In genomic region chr7:92595281-92595680, GRCh38 we compare ENCODE assay signal across 21 cellular contexts. TPM values are rescaled to one million over a fixed set of nuclear protein-coding genes. Genes with fewer than 3 reads are reported as not detected.
DNase-seq lines count a peak whose midpoint lies in the region; ATAC-seq, FAIRE-seq and TF ChIP-seq lines count a peak whose summit lies in the region.
"Had no signal": no experiment of that assay in that cellular context is flagged by ENCODE, and none has a peak within 500 bp of the region (broad histone marks: within the 10 kb centered on the region; RNA-seq: fewer than 3 reads in every experiment).

No MANE protein-coding gene starts in this region.

- no peak overlapping the region for H3K27ac Mint-ChIP-seq in MCF 10A (ENCODE audit: low read depth, unreplicated experiment)
- no peak overlapping the region for H3K27ac Mint-ChIP-seq in activated T-helper 1 cell treated with anti-CD3 and anti-CD28 coated beads, Interleukin-12 subunit alpha, Interleukin-12 subunit beta, Interleukin-2, Interleukin-4 antibody, amounts not matched to agents 30 ng/mL and 10 ng/mL and 1 ng/mL, durations not matched to agents 14 hours and 24 hours and 36 hours
- H3K27ac Mint-ChIP-seq: dendritic cell treated with granulocyte-macrophage colony-stimulating factor and Interleukin-4, amounts not matched to agents 40 ng/mL and 50 ng/mL, for 4 days; T-helper 2 cell treated with Interferon-gamma antibody and Interleukin-4, amounts not matched to agents 5 μg/mL and 100 μg/mL, for 36 hours had no signal

- no peak overlapping the region for H3K9ac ChIP-seq in endothelial cell of umbilical vein (replicated peaks; ENCODE audit: extremely low read depth, insufficient read depth, low read length)

- no peaks in the 10 kb centered on the region for H3K79me2 ChIP-seq in endothelial cell of umbilical vein (ENCODE audit: control insufficient read depth, insufficient read depth, low read length)

- dilution Hi-C loops in endothelial cell of umbilical vein (cut with MboI; ENCODE audit: extremely low pct_ligation_motif_present, low sequenced_read_pairs): no loop called here

- no TSS peak for BruUV-seq in MCF 10A (replicated peaks; lab: Mats Ljungman, UMichigan)
- no TSS peak for BruUV-seq in endothelial cell of umbilical vein (replicated peaks; lab: Mats Ljungman, UMichigan)

- H3K4me1 Mint-ChIP-seq in MCF 10A (ENCODE audit: insufficient read depth, unreplicated experiment): no peaks in the 10 kb centered on the region
- H3K4me1 Mint-ChIP-seq in activated T-helper 1 cell treated with anti-CD3 and anti-CD28 coated beads, Interleukin-12 subunit alpha, Interleukin-12 subunit beta, Interleukin-2, Interleukin-4 antibody, amounts not matched to agents 30 ng/mL and 10 ng/mL and 1 ng/mL, durations not matched to agents 14 hours and 24 hours and 36 hours (ENCODE audit: low read depth): no peaks in the 10 kb centered on the region
- H3K4me1 Mint-ChIP-seq: neural crest cell had no signal

- no peak overlapping the region for H3K4me2 ChIP-seq in endothelial cell of umbilical vein (ENCODE audit: insufficient read depth, low read length)

- TF ChIP-seq POLR2A in breast epithelium (IDR thresholded peaks at IDR 0.05): no peak
- TF ChIP-seq POLR2A in endothelial cell of umbilical vein (IDR thresholded peaks at IDR 0.05; ENCODE audit: low read depth, low read length): no peak

- no peaks in the 10 kb centered on the region for H3K36me3 Mint-ChIP-seq in MCF 10A (ENCODE audit: insufficient read depth, unreplicated experiment)
- no peaks in the 10 kb centered on the region for H3K36me3 Mint-ChIP-seq in activated T-helper 1 cell treated with anti-CD3 and anti-CD28 coated beads, Interleukin-12 subunit alpha, Interleukin-12 subunit beta, Interleukin-2, Interleukin-4 antibody, amounts not matched to agents 30 ng/mL and 10 ng/mL and 1 ng/mL, durations not matched to agents 14 hours and 24 hours and 36 hours (ENCODE audit: low read depth)

- no peak overlapping the region for H3K4me3 ChIP-seq in breast epithelium
- no peak overlapping the region for H3K4me3 ChIP-seq in endothelial cell of umbilical vein (replicated peaks in 1 of 3; ENCODE audit: insufficient read depth in 1 of 3, low read depth in 1 of 3, low read length in 3 of 3)
- no peak overlapping the region for H3K4me3 ChIP-seq in small intestine (ENCODE audit: low read depth in 1 of 2, low read length in 2 of 2)
- H3K4me3 ChIP-seq: lung, right lobe of liver had no signal

- no peaks in the 10 kb centered on the region for H3K4me1 ChIP-seq in breast epithelium
- no peaks in the 10 kb centered on the region for H3K4me1 ChIP-seq in endothelial cell of umbilical vein (ENCODE audit: control insufficient read depth, extremely low read depth, insufficient read depth, low read length)
- H3K4me1 ChIP-seq in small intestine (ENCODE audit: control insufficient read depth in 2 of 2, insufficient read depth in 1 of 2, low read depth in 1 of 2, low read length in 1 of 2): no peaks in the 10 kb centered on the region

- H3K9me3 Mint-ChIP-seq in MCF 10A (ENCODE audit: unreplicated experiment): no peaks in the 10 kb centered on the region
- no peaks in the 10 kb centered on the region for H3K9me3 Mint-ChIP-seq in activated T-helper 1 cell treated with anti-CD3 and anti-CD28 coated beads, Interleukin-12 subunit alpha, Interleukin-12 subunit beta, Interleukin-2, Interleukin-4 antibody, amounts not matched to agents 30 ng/mL and 10 ng/mL and 1 ng/mL, durations not matched to agents 14 hours and 24 hours and 36 hours
- H3K9me3 Mint-ChIP-seq: dendritic cell treated with granulocyte-macrophage colony-stimulating factor and Interleukin-4, amounts not matched to agents 40 ng/mL and 50 ng/mL, for 4 days; neural crest cell; T-helper 2 cell treated with Interferon-gamma antibody and Interleukin-4, amounts not matched to agents 5 μg/mL and 100 μg/mL, for 36 hours had no signal

- CTCF ChIA-PET in MCF 10A (lab: Yijun Ruan, JAX): interaction anchor here (0.6 to 2.2 kb wide), 4 partner anchors 8 to 36 kb away, joined by 3 to 9 read pairs (median 6); no protein-coding TSS in a partner anchor
- CTCF ChIA-PET in endothelial cell of umbilical vein (lab: Charles Lee): interaction anchor here (1.3 kb wide), 1 partner anchor 15 kb away, joined by 7 read pairs; no protein-coding TSS in a partner anchor

- H3K36me3 ChIP-seq in breast epithelium (no peaks in the 10 kb centered on the region), endothelial cell of umbilical vein (ENCODE audit: control insufficient read depth in 2 of 2, extremely low read depth in 1 of 2, insufficient read depth in 2 of 2, low read length in 2 of 2) (no peaks in the 10 kb centered on the region), small intestine (ENCODE audit: control insufficient read depth in 2 of 2, insufficient read depth in 2 of 2, low read length in 2 of 2) (no peaks in the 10 kb centered on the region)
- H3K36me3 ChIP-seq: right lobe of liver had no signal

- WGBS in small intestine, 3 donors: 57 to 67% (median 66%) methylated on average over 4 of the region's 4 CpGs

- H3K27me3 ChIP-seq in breast epithelium (no peaks in the 10 kb centered on the region), endothelial cell of umbilical vein (ENCODE audit: control insufficient read depth in 2 of 2, insufficient read depth in 2 of 2, low read length in 2 of 2) (peaks cover 9 to 11% of the 10 kb centered on the region in 2 experiments), small intestine (ENCODE audit: control insufficient read depth in 2 of 2, insufficient read depth in 2 of 2, low read length in 2 of 2) (no peaks in the 10 kb centered on the region)
- H3K27me3 ChIP-seq: right lobe of liver had no signal

- TF ChIP-seq CTCF in MCF 10A (IDR thresholded peaks at IDR 0.05; ENCODE audit: unreplicated experiment) (no peak), breast epithelium (IDR thresholded peaks at IDR 0.05) (no peak), endothelial cell of umbilical vein (IDR thresholded peaks at IDR 0.05; ENCODE audit: extremely low read depth in 1 of 2, insufficient read depth in 1 of 2, low read depth in 1 of 2, low read length in 2 of 2) (no peak)

- no peak for ATAC-seq in HG03039 (IDR thresholded peaks at IDR 0.05; ENCODE audit: unreplicated experiment)
- no peak for ATAC-seq in HG03045 (IDR thresholded peaks at IDR 0.05; ENCODE audit: unreplicated experiment)
- ATAC-seq: right lobe of liver had no signal

- no peak overlapping the region for H2AFZ ChIP-seq in endothelial cell of umbilical vein (ENCODE audit: low read depth, low read length)

- H3K9me1 ChIP-seq in endothelial cell of umbilical vein (replicated peaks; ENCODE audit: control insufficient read depth, extremely low read depth, insufficient read depth, low read length): no peaks in the 10 kb centered on the region

- H4K20me1 ChIP-seq in endothelial cell of umbilical vein (replicated peaks; ENCODE audit: control insufficient read depth, extremely low read depth, insufficient read depth, low read length): no peaks in the 10 kb centered on the region

- H3K27me3 Mint-ChIP-seq in MCF 10A (ENCODE audit: insufficient read depth, unreplicated experiment): no peaks in the 10 kb centered on the region
- H3K27me3 Mint-ChIP-seq in activated T-helper 1 cell treated with anti-CD3 and anti-CD28 coated beads, Interleukin-12 subunit alpha, Interleukin-12 subunit beta, Interleukin-2, Interleukin-4 antibody, amounts not matched to agents 30 ng/mL and 10 ng/mL and 1 ng/mL, durations not matched to agents 14 hours and 24 hours and 36 hours (ENCODE audit: insufficient read depth): peaks cover 5% of the 10 kb centered on the region

- POLR2A ChIA-PET in MCF 10A (lab: Yijun Ruan, JAX) (no interaction called here), endothelial cell of umbilical vein (lab: Charles Lee) (no interaction called here)

- H3K9me3 ChIP-seq in breast epithelium: no peaks in the 10 kb centered on the region
- H3K9me3 ChIP-seq in endothelial cell of umbilical vein (replicated peaks; ENCODE audit: control insufficient read depth, insufficient read depth, low read length): no peaks in the 10 kb centered on the region
- no peaks in the 10 kb centered on the region for H3K9me3 ChIP-seq in small intestine (ENCODE audit: control insufficient read depth, low read depth)
- H3K9me3 ChIP-seq: right lobe of liver had no signal

- intact Hi-C loops in MCF 10A (cut with micrococcal nuclease): no loop called here
- intact Hi-C loops in breast epithelium (cut with DNase I; ENCODE audit: low total_unique reads): no loop called here
- intact Hi-C loops in endothelial cell of umbilical vein (cut with micrococcal nuclease): no loop called here
- intact Hi-C loops in activated T-helper 1 cell treated with anti-CD3 and anti-CD28 coated beads, Interleukin-12 subunit alpha, Interleukin-12 subunit beta, Interleukin-2, Interleukin-4 antibody, amounts not matched to agents 30 ng/mL and 10 ng/mL and 1 ng/mL, durations not matched to agents 14 hours and 24 hours and 36 hours (cut with micrococcal nuclease): no loop called here

- H3K27ac ChIP-seq in breast epithelium (no peak overlapping the region), endothelial cell of umbilical vein (ENCODE audit: insufficient read depth, low read depth, low read length) (no peak overlapping the region), small intestine (ENCODE audit: low read depth in 1 of 2, low read length in 1 of 2) (no peak overlapping the region)
- H3K27ac ChIP-seq: right lobe of liver had no signal

- H3K4me3 Mint-ChIP-seq in MCF 10A (ENCODE audit: unreplicated experiment): no peak overlapping the region
- H3K4me3 Mint-ChIP-seq in activated T-helper 1 cell treated with anti-CD3 and anti-CD28 coated beads, Interleukin-12 subunit alpha, Interleukin-12 subunit beta, Interleukin-2, Interleukin-4 antibody, amounts not matched to agents 30 ng/mL and 10 ng/mL and 1 ng/mL, durations not matched to agents 14 hours and 24 hours and 36 hours: no peak overlapping the region
- H3K4me3 Mint-ChIP-seq: dendritic cell treated with granulocyte-macrophage colony-stimulating factor and Interleukin-4, amounts not matched to agents 40 ng/mL and 50 ng/mL, for 4 days; neural crest cell; T-helper 2 cell treated with Interferon-gamma antibody and Interleukin-4, amounts not matched to agents 5 μg/mL and 100 μg/mL, for 36 hours had no signal

- peak; percentile 28 for DNase-seq in MCF 10A (ENCODE audit: unreplicated experiment)
- no peak for DNase-seq in breast epithelium (ENCODE audit: low spot score in 2 of 2)
- DNase-seq in RCC 7860 (ENCODE audit: low spot score): no peak
- DNase-seq in endothelial cell of umbilical vein (ENCODE audit: low read depth, low spot score): no peak
- no peak for DNase-seq in activated T-helper 1 cell treated with anti-CD3 and anti-CD28 coated beads, Interleukin-12 subunit alpha, Interleukin-12 subunit beta, Interleukin-2, Interleukin-4 antibody, amounts not matched to agents 30 ng/mL and 10 ng/mL and 1 ng/mL, durations not matched to agents 14 hours and 24 hours and 36 hours (ENCODE audit: low spot score)
- DNase-seq in small intestine: no peak
- DNase-seq: ACHN; activated CD4-positive, alpha-beta T cell treated with anti-CD3 and anti-CD28 coated beads, Interleukin-2, amount 50 U/mL, for 1 hour; aorta; GOT3; NCI-H1930; NCI-H524 treated with DMSO at 0.1 percent for 48 hours; right lobe of liver; stimulated activated CD4-positive, alpha-beta T cell treated with anti-CD3 and anti-CD28 coated beads, Interleukin-4, amount 100 ng/mL, for 1 hour had no signal

- FAIRE-seq in RCC 7860 (lab: Jason Lieb, UNC) (peak; percentile 11), endothelial cell of umbilical vein (lab: Jason Lieb, UNC) (no peak), small intestine (lab: Jason Lieb, UNC) (no peak)
- FAIRE-seq: frontal cortex had no signal

RNA-seq across cellular contexts. Expression of gene FAM133B, which starts 5.1 kb away (rescaled TPM):
- total RNA-seq in MCF 10A (2022): 27.8 and 33.7 TPM in 2 replicates
- 10 to 100 TPM; 25.0 to 38.2 (median 30.5) TPM for total RNA-seq in breast epithelium
- 26.9 and 27.6 TPM in 2 replicates for total RNA-seq in endothelial cell of umbilical vein
- 6.6 and 9.1 TPM in 2 replicates for polyA plus RNA-seq in endothelial cell of umbilical vein
- polyA plus RNA-seq in endothelial cell of umbilical vein (2011; cell fraction: cytosol; rRNA removed): 6.9 and 13.2 TPM in 2 replicates
- polyA plus RNA-seq in endothelial cell of umbilical vein (2011; cell fraction: nucleus; rRNA removed): 19.6 and 28.8 TPM in 2 replicates
- polyA plus RNA-seq in endothelial cell of umbilical vein (2012): 13.6 and 18.9 TPM in 2 replicates
- polyA minus RNA-seq in endothelial cell of umbilical vein: 8.3 and 9.1 TPM in 2 replicates
- 7.4 TPM for polyA minus RNA-seq in endothelial cell of umbilical vein (2011; cell fraction: cytosol; rRNA and poly(A)+ RNA removed)
- 31.7 and 42.9 TPM in 2 replicates for polyA minus RNA-seq in endothelial cell of umbilical vein (2011; cell fraction: nucleus; rRNA and poly(A)+ RNA removed)
- total RNA-seq in activated T-helper 1 cell treated with anti-CD3 and anti-CD28 coated beads, Interleukin-12 subunit alpha, Interleukin-12 subunit beta, Interleukin-2, Interleukin-4 antibody, amounts not matched to agents 30 ng/mL and 10 ng/mL and 1 ng/mL, durations not matched to agents 14 hours and 24 hours and 36 hours: 39.3 and 42.7 TPM in 2 replicates
- 10 to 100 TPM; 14.2 to 25.4 (median 23.7) TPM for polyA plus RNA-seq in small intestine
